Comparison of ENCODE assay signal across 5 cellular contexts in genomic region chr7:77140296-77140695, GRCh38. TPM values are rescaled to one million over a fixed set of nuclear protein-coding genes. Genes with fewer than 3 reads are reported as not detected.
"Had no signal": no experiment of that assay in that cellular context is flagged by ENCODE, and none has a peak within 500 bp of the region (broad histone marks: within the 10 kb centered on the region; RNA-seq: fewer than 3 reads in every experiment).

No MANE protein-coding gene starts in this region.

RNA-seq across cellular contexts. Expression of gene FGL2, which starts 59.3 kb away (rescaled TPM):
- total RNA-seq: endodermal cell, endothelial cell of umbilical vein, epithelial cell of proximal tubule, foreskin keratinocyte, glomerular endothelial cell had no signal
- polyA plus RNA-seq: endothelial cell of umbilical vein, foreskin keratinocyte had no signal
